In genomic region chr19:37313335-37313627, GRCh38 we compare ENCODE assay signal across 9 cellular contexts. TPM values are rescaled to one million over a fixed set of nuclear protein-coding genes. Genes with fewer than 3 reads are reported as not detected.
DNase-seq lines count a peak whose midpoint lies in the region; ATAC-seq and TF ChIP-seq lines count a peak whose summit lies in the region.
"Had no signal": no experiment of that assay in that cellular context is flagged by ENCODE, and none has a peak within 500 bp of the region (broad histone marks: within the 10 kb centered on the region; RNA-seq: fewer than 3 reads in every experiment).

No MANE protein-coding gene starts in this region.

- H3K9me2 ChIP-seq in SK-N-SH, result no peaks in the 10 kb centered on the region

- H3K4me1 ChIP-seq in SK-N-SH (ENCODE audit: control insufficient read depth in 1 of 2, insufficient read depth in 2 of 2, low read depth in 1 of 2, low read length in 1 of 2) (peaks cover 0 to 9% of the 10 kb centered on the region in 2 experiments; a peak in 2 of 4 replicates), NT2/D1 (ENCODE audit: insufficient read depth, insufficient read length) (peaks cover 4% of the 10 kb centered on the region)

- ATAC-seq in SK-N-SH treated with all-trans-retinoic acid at 6 μM for 48 hours (no peak), HG03442 (IDR thresholded peaks at IDR 0.05; ENCODE audit: unreplicated experiment) (no peak)

- 100% methylated on average over 1 of the region's 1 CpG for WGBS in SK-N-SH (ENCODE audit: low lambda C conversion rate)

- peaks cover 6% of the 10 kb centered on the region for H3K79me2 ChIP-seq in SK-N-SH (ENCODE audit: insufficient read depth)

- H3K4me3 ChIP-seq in SK-N-SH (ENCODE audit: low read depth in 2 of 2, low read length in 1 of 2) (peak overlapping the region in 1 of 2 experiments; percentile 27; a peak in 1 of 4 replicates), NT2/D1 (ENCODE audit: insufficient read length, low read depth) (no peak overlapping the region), retinal pigment epithelial cell (ENCODE audit: low read length) (peak overlapping the region; percentile 35)

- H3K27ac ChIP-seq in SK-N-SH (ENCODE audit: low read depth in 2 of 2, low read length in 1 of 2), result peak overlapping the region in 1 of 2 experiments; percentile 7; a peak in 1 of 4 replicates
- H3K27ac ChIP-seq: upper lobe of right lung had no signal

- peaks cover 9% of the 10 kb centered on the region for H3F3A ChIP-seq in SK-N-SH (replicated peaks; ENCODE audit: insufficient read depth)

- H3K4me2 ChIP-seq in SK-N-SH, result peak overlapping the region; percentile 47; the same call in 1 of the 2 replicates

- peaks cover 6% of the 10 kb centered on the region for H3K9me3 Mint-ChIP-seq in endothelial cell (ENCODE audit: unreplicated experiment)

- CTCF ChIA-PET in SK-N-SH (lab: Yijun Ruan, JAX), result no interaction called here

- H3K9me3 ChIP-seq in SK-N-SH (no peaks in the 10 kb centered on the region), NT2/D1 (ENCODE audit: insufficient read depth, low read length) (no peaks in the 10 kb centered on the region)
- H3K9me3 ChIP-seq: upper lobe of right lung had no signal

- peak overlapping the region; percentile 34 for H3K4me3 Mint-ChIP-seq in endothelial cell (ENCODE audit: unreplicated experiment)

- peak overlapping the region; percentile 6 for H3K27ac Mint-ChIP-seq in endothelial cell (ENCODE audit: unreplicated experiment)

- no peak for DNase-seq in SK-N-SH
- no peak for DNase-seq in NT2/D1 (ENCODE audit: low read depth, low spot score)
- no peak for DNase-seq in endothelial cell (ENCODE audit: low spot score)
- no peak for DNase-seq in retinal pigment epithelial cell (ENCODE audit: low read depth)
- no peak for DNase-seq in NCI-H2081 treated with DMSO at 0.1 percent for 48 hours (lab: John Stamatoyannopoulos, UW)
- DNase-seq in DMS79 treated with DMSO at 0.1 percent for 48 hours (lab: John Stamatoyannopoulos, UW), result no peak
- DNase-seq: upper lobe of right lung had no signal

- H3K9ac ChIP-seq in SK-N-SH, result no peak overlapping the region
- H3K9ac ChIP-seq in NT2/D1 (ENCODE audit: insufficient read length, low read depth), result peak overlapping the region; percentile 42

- H4K20me1 ChIP-seq in SK-N-SH (ENCODE audit: insufficient read depth), result no peaks in the 10 kb centered on the region

- TF ChIP-seq CTCF in SK-N-SH (IDR thresholded peaks at IDR 0.05), result no peak
- no peak for TF ChIP-seq CTCF in endothelial cell (IDR thresholded peaks at IDR 0.05; ENCODE audit: unreplicated experiment)
- TF ChIP-seq CTCF in retinal pigment epithelial cell (conservative IDR thresholded peaks at IDR 0.05; ENCODE audit: low read depth, low read length), result no peak

- POLR2A ChIA-PET in SK-N-SH (lab: Yijun Ruan, JAX), result no interaction called here

- TF ChIP-seq RAD21 in SK-N-SH (IDR thresholded peaks at IDR 0.05; ENCODE audit: low read length), result no peak

- H3K36me3 ChIP-seq in SK-N-SH (replicated peaks in 1 of 2; ENCODE audit: control insufficient read depth in 1 of 2, insufficient read depth in 2 of 2, low read length in 1 of 2), result no peaks in the 10 kb centered on the region
- no peaks in the 10 kb centered on the region for H3K36me3 ChIP-seq in NT2/D1 (ENCODE audit: insufficient read depth, insufficient read length, low read length)
- H3K36me3 ChIP-seq: upper lobe of right lung had no signal

- TF ChIP-seq EP300 in SK-N-SH (IDR thresholded peaks at IDR 0.05; ENCODE audit: borderline replicate concordance in 1 of 2, low read depth in 1 of 2, low read length in 1 of 2), result no peak

- peaks cover 8% of the 10 kb centered on the region for H3K36me3 Mint-ChIP-seq in endothelial cell (ENCODE audit: low read depth, unreplicated experiment)

- H3K27me3 ChIP-seq in SK-N-SH (ENCODE audit: insufficient read depth), result no peaks in the 10 kb centered on the region
- no peaks in the 10 kb centered on the region for H3K27me3 ChIP-seq in NT2/D1 (ENCODE audit: insufficient read depth, insufficient read length)
- H3K27me3 ChIP-seq: upper lobe of right lung had no signal

- peaks cover 5% of the 10 kb centered on the region for H3K27me3 Mint-ChIP-seq in endothelial cell (ENCODE audit: unreplicated experiment)

- peaks cover 4% of the 10 kb centered on the region for H3K4me1 Mint-ChIP-seq in endothelial cell (ENCODE audit: unreplicated experiment)

- no peak overlapping the region for H2AFZ ChIP-seq in SK-N-SH (ENCODE audit: low read depth)

TF ChIP-seq in SK-N-SH, 30 proteins besides CTCF, POLR2A, EP300 and RAD21 (continues in another document):
- TF ChIP-seq CHD2 (IDR thresholded peaks at IDR 0.05; ENCODE audit: low read length, partially characterized antibody), result no peak
- no peak for TF ChIP-seq SMC3 (IDR thresholded peaks at IDR 0.05; ENCODE audit: low read depth, low read length)
- TF ChIP-seq GABPA (IDR thresholded peaks at IDR 0.05; ENCODE audit: low read depth), result no peak
- no peak for TF ChIP-seq MEF2A (IDR thresholded peaks at IDR 0.05; ENCODE audit: borderline replicate concordance, low read depth)
- no peak for TF ChIP-seq ELF1 (IDR thresholded peaks at IDR 0.05)
- TF ChIP-seq TEAD4 (IDR thresholded peaks at IDR 0.05; ENCODE audit: borderline replicate concordance, insufficient read depth), result no peak
- no peak for TF ChIP-seq FOXM1 (IDR thresholded peaks at IDR 0.05; ENCODE audit: low read depth)
- no peak for TF ChIP-seq TAF1 (IDR thresholded peaks at IDR 0.05; ENCODE audit: borderline replicate concordance, low read depth, low read length)
- TF ChIP-seq POLR2AphosphoS5 (IDR thresholded peaks at IDR 0.05; ENCODE audit: low read depth, low read length), result no peak
- TF ChIP-seq FOSL2 (IDR thresholded peaks at IDR 0.05; ENCODE audit: borderline replicate concordance, low read depth), result no peak
- no peak for TF ChIP-seq USF1 (IDR thresholded peaks at IDR 0.05; ENCODE audit: borderline replicate concordance, low read depth)

TF ChIP-seq in SK-N-SH treated with all-trans-retinoic acid at 6 μM for 48 hours, 23 proteins besides CTCF, POLR2A, EP300 and RAD21:
- no peak for TF ChIP-seq PPARA (CRISPR knock-in tag; IDR thresholded peaks at IDR 0.05; ENCODE audit: borderline replicate concordance)
- TF ChIP-seq RARB (CRISPR knock-in tag; IDR thresholded peaks at IDR 0.05), result no peak
- TF ChIP-seq ZC3H10 (CRISPR knock-in tag; IDR thresholded peaks at IDR 0.05), result no peak
- no peak for TF ChIP-seq ISL1 (CRISPR knock-in tag; IDR thresholded peaks at IDR 0.05)
- TF ChIP-seq ZNF70 (CRISPR knock-in tag; IDR thresholded peaks at IDR 0.05), result no peak
- TF ChIP-seq BACH2 (CRISPR knock-in tag; IDR thresholded peaks at IDR 0.05; ENCODE audit: borderline replicate concordance), result no peak
- no peak for TF ChIP-seq OSR1 (CRISPR knock-in tag; IDR thresholded peaks at IDR 0.05)
- no peak for TF ChIP-seq ZFP3 (CRISPR knock-in tag; IDR thresholded peaks at IDR 0.05)
- TF ChIP-seq GLIS3 (CRISPR knock-in tag; IDR thresholded peaks at IDR 0.05), result no peak
- no peak for TF ChIP-seq ZNF8 (CRISPR knock-in tag; IDR thresholded peaks at IDR 0.05)
- no peak for TF ChIP-seq CSDC2 (CRISPR knock-in tag; IDR thresholded peaks at IDR 0.05)
- TF ChIP-seq POU6F1 (CRISPR knock-in tag; IDR thresholded peaks at IDR 0.05; ENCODE audit: borderline replicate concordance, low read depth), result no peak
- no peak for TF ChIP-seq ESRRG (CRISPR knock-in tag; IDR thresholded peaks at IDR 0.05)
- no peak for TF ChIP-seq TOX (CRISPR knock-in tag; IDR thresholded peaks at IDR 0.05; ENCODE audit: borderline replicate concordance)
- no peak for TF ChIP-seq ZNF565 (CRISPR knock-in tag; conservative IDR thresholded peaks at IDR 0.05; ENCODE audit: low read depth)
- TF ChIP-seq CSRNP3 (CRISPR knock-in tag; IDR thresholded peaks at IDR 0.05), result no peak

RNA-seq across cellular contexts. Expression of gene ZNF527, which starts 57.6 kb away (rescaled TPM):
- 1.9 and 2.1 TPM in 2 replicates for polyA plus RNA-seq in SK-N-SH (2012; rRNA removed)
- 2.2 and 2.5 TPM in 2 replicates for polyA plus RNA-seq in SK-N-SH (2012; cell fraction: cytosol; rRNA removed)
- 2.1 and 4.4 TPM in 2 replicates for polyA plus RNA-seq in SK-N-SH (2012; cell fraction: nucleus; rRNA removed)
- 4.9 TPM for total RNA-seq in endothelial cell (ENCODE audit: unreplicated experiment)
